Comparison of ENCODE assay signal across 34 cellular contexts in genomic region chr15:45027220-45027619, GRCh38. TPM values are rescaled to one million over a fixed set of nuclear protein-coding genes. Genes with fewer than 3 reads are reported as not detected.
A peak's percentile ranks its signal among the peaks of the same experiment; 100 is the strongest.
DNase-seq lines count a peak whose midpoint lies in the region; ATAC-seq, FAIRE-seq and TF ChIP-seq lines count a peak whose summit lies in the region.
"Had no signal": no experiment of that assay in that cellular context is flagged by ENCODE, and none has a peak within 500 bp of the region (broad histone marks: within the 10 kb centered on the region; RNA-seq: fewer than 3 reads in every experiment).

No MANE protein-coding gene starts in this region.

- H3K36me3 ChIP-seq in SK-N-MC (ENCODE audit: insufficient read depth, low read length) (peaks cover 50% of the 10 kb centered on the region), hepatocyte (replicated peaks; ENCODE audit: insufficient read depth, low read depth) (no peaks in the 10 kb centered on the region), smooth muscle cell (ENCODE audit: low read depth) (no peaks in the 10 kb centered on the region)
- no peaks in the 10 kb centered on the region for H3K36me3 ChIP-seq in CD8-positive, alpha-beta memory T cell (ENCODE audit: insufficient read depth, low read length)
- H3K36me3 ChIP-seq: gastrocnemius medialis, tibial artery, vagina had no signal

- H3K4me1 ChIP-seq in hepatocyte (ENCODE audit: insufficient read depth) (peaks cover 12% of the 10 kb centered on the region), smooth muscle cell (ENCODE audit: low read depth) (no peaks in the 10 kb centered on the region)
- peaks cover 14% of the 10 kb centered on the region for H3K4me1 ChIP-seq in CD8-positive, alpha-beta memory T cell (ENCODE audit: insufficient read depth, low read length)
- H3K4me1 ChIP-seq: gastrocnemius medialis had no signal

- H3K79me2 ChIP-seq in hepatocyte = peaks cover 51% of the 10 kb centered on the region
- H3K79me2 ChIP-seq in smooth muscle cell (ENCODE audit: low read depth) = no peaks in the 10 kb centered on the region

- ATAC-seq in HG02623 (IDR thresholded peaks at IDR 0.05; ENCODE audit: unreplicated experiment) = no peak
- ATAC-seq: body of pancreas, gastrocnemius medialis, left colon, right cardiac atrium had no signal

- CTCF ChIA-PET in activated CD4-positive, alpha-beta memory T cell treated with anti-CD3 and anti-CD28 coated beads for 36 hours (lab: Charles Lee) = interaction anchor here (1.0 kb wide), 1 partner anchor 91 kb away, joined by 3 read pairs; no protein-coding TSS in a partner anchor
- CTCF ChIA-PET in CD8-positive, alpha-beta memory T cell (lab: Charles Lee) = interaction anchor here (1.1 kb wide), 1 partner anchor 448 kb away, joined by 3 read pairs; no protein-coding TSS in a partner anchor

- H3K4me3 Mint-ChIP-seq in activated CD4-positive, alpha-beta memory T cell treated with anti-CD3 and anti-CD28 coated beads for 36 hours = no peak overlapping the region
- peak overlapping the region in 1 of 7 donors; percentile 16 for H3K4me3 Mint-ChIP-seq in CD8-positive, alpha-beta memory T cell
- H3K4me3 Mint-ChIP-seq: activated naive CD4-positive, alpha-beta T cell treated with anti-CD3 and anti-CD28 coated beads for 36 hours; HFFc6; IgD-negative memory B cell; stimulated activated naive CD8-positive, alpha-beta T cell treated with anti-CD3 and anti-CD28 coated beads, Interleukin-15, Interleukin-2, amounts not matched to agents 100 ng/mL and 50 ng/mL, for 24 hours had no signal

- WGBS in hepatocyte (ENCODE audit: low lambda C conversion rate, missing lambda C conversion rate) = 72% methylated on average over 4 of the region's 4 CpGs
- 42% methylated on average over 4 of the region's 4 CpGs for WGBS in smooth muscle cell (ENCODE audit: low lambda C conversion rate)

- H3K4me1 Mint-ChIP-seq in activated CD4-positive, alpha-beta memory T cell treated with anti-CD3 and anti-CD28 coated beads for 36 hours (ENCODE audit: low read depth) = peaks cover 17% of the 10 kb centered on the region
- peaks cover 10 to 20% (median 15%) of the 10 kb centered on the region in 3 donors for H3K4me1 Mint-ChIP-seq in CD8-positive, alpha-beta memory T cell

- H3K9me2 ChIP-seq in hepatocyte (replicated peaks; ENCODE audit: insufficient read depth) = no peaks in the 10 kb centered on the region

- peak overlapping the region; percentile 37 for H3K9ac ChIP-seq in SK-N-MC (ENCODE audit: insufficient read length)
- no peak overlapping the region for H3K9ac ChIP-seq in smooth muscle cell (ENCODE audit: low read depth)
- H3K9ac ChIP-seq: BLaER1 treated with 17β-estradiol and CSF1 and Interleukin-3, amounts not matched to agents 10 nM and 100 nM had no signal

- FAIRE-seq in GM19239 (lab: Jason Lieb, UNC) = peak; percentile 14
- FAIRE-seq: GM12892 had no signal

- no peak for TF ChIP-seq CTCF in hepatocyte (IDR thresholded peaks at IDR 0.05; ENCODE audit: poor library complexity)
- TF ChIP-seq CTCF in smooth muscle cell (IDR thresholded peaks at IDR 0.05; ENCODE audit: borderline replicate concordance, insufficient read depth, poor library complexity, severe bottlenecking) = no peak

- intact Hi-C loops in activated CD4-positive, alpha-beta memory T cell treated with anti-CD3 and anti-CD28 coated beads for 36 hours (cut with micrococcal nuclease) = no loop called here

- H3K27ac ChIP-seq in SK-N-MC = peak overlapping the region; percentile 77
- H3K27ac ChIP-seq in hepatocyte = peak overlapping the region; percentile 6
- H3K27ac ChIP-seq in smooth muscle cell (ENCODE audit: low read depth) = no peak overlapping the region
- H3K27ac ChIP-seq in CD8-positive, alpha-beta memory T cell (ENCODE audit: low read depth, low read length) = no peak overlapping the region
- H3K27ac ChIP-seq: BLaER1 treated with 17β-estradiol and CSF1 and Interleukin-3, amounts not matched to agents 10 nM and 100 nM; body of pancreas; gastrocnemius medialis; spleen; tibial artery; vagina had no signal

- H3K36me3 Mint-ChIP-seq in activated CD4-positive, alpha-beta memory T cell treated with anti-CD3 and anti-CD28 coated beads for 36 hours = peaks cover 10% of the 10 kb centered on the region
- H3K36me3 Mint-ChIP-seq in CD8-positive, alpha-beta memory T cell = peaks cover 3 to 6% (median 4%) of the 10 kb centered on the region in 3 donors

- no peaks in the 10 kb centered on the region for H3K27me3 Mint-ChIP-seq in activated CD4-positive, alpha-beta memory T cell treated with anti-CD3 and anti-CD28 coated beads for 36 hours
- H3K27me3 Mint-ChIP-seq in CD8-positive, alpha-beta memory T cell = no peaks in the 10 kb centered on the region
- H3K27me3 Mint-ChIP-seq: IgD-negative memory B cell; stimulated activated naive CD8-positive, alpha-beta T cell treated with anti-CD3 and anti-CD28 coated beads, Interleukin-15, Interleukin-2, amounts not matched to agents 100 ng/mL and 50 ng/mL, for 24 hours had no signal

- no peaks in the 10 kb centered on the region for H3K27me3 ChIP-seq in hepatocyte
- no peaks in the 10 kb centered on the region for H3K27me3 ChIP-seq in smooth muscle cell (ENCODE audit: low read depth)
- H3K27me3 ChIP-seq in CD8-positive, alpha-beta memory T cell (ENCODE audit: insufficient read depth, low read length, poor library complexity, severe bottlenecking) = no peaks in the 10 kb centered on the region
- H3K27me3 ChIP-seq: BLaER1 treated with 17β-estradiol and CSF1 and Interleukin-3, amounts not matched to agents 10 nM and 100 nM; body of pancreas; gastrocnemius medialis; spleen; tibial artery; vagina had no signal

- no peaks in the 10 kb centered on the region for H3K9me3 Mint-ChIP-seq in activated CD4-positive, alpha-beta memory T cell treated with anti-CD3 and anti-CD28 coated beads for 36 hours
- no peaks in the 10 kb centered on the region for H3K9me3 Mint-ChIP-seq in CD8-positive, alpha-beta memory T cell
- H3K9me3 Mint-ChIP-seq: activated naive CD4-positive, alpha-beta T cell treated with anti-CD3 and anti-CD28 coated beads for 36 hours; HFFc6; IgD-negative memory B cell; stimulated activated naive CD8-positive, alpha-beta T cell treated with anti-CD3 and anti-CD28 coated beads, Interleukin-15, Interleukin-2, amounts not matched to agents 100 ng/mL and 50 ng/mL, for 24 hours had no signal

- no peak overlapping the region for H2AFZ ChIP-seq in hepatocyte
- no peak overlapping the region for H2AFZ ChIP-seq in smooth muscle cell (ENCODE audit: low read depth)

- H3F3A ChIP-seq in smooth muscle cell (ENCODE audit: low read depth) = no peaks in the 10 kb centered on the region

- H3K27ac Mint-ChIP-seq in activated CD4-positive, alpha-beta memory T cell treated with anti-CD3 and anti-CD28 coated beads for 36 hours = no peak overlapping the region
- H3K27ac Mint-ChIP-seq in CD8-positive, alpha-beta memory T cell = no peak overlapping the region
- H3K27ac Mint-ChIP-seq: activated naive CD4-positive, alpha-beta T cell treated with anti-CD3 and anti-CD28 coated beads for 36 hours; HFFc6; IgD-negative memory B cell; stimulated activated naive CD8-positive, alpha-beta T cell treated with anti-CD3 and anti-CD28 coated beads, Interleukin-15, Interleukin-2, amounts not matched to agents 100 ng/mL and 50 ng/mL, for 24 hours had no signal

- H3K4me2 ChIP-seq in hepatocyte (peak overlapping the region; percentile 33), smooth muscle cell (peak overlapping the region; percentile 17)

- H4K20me1 ChIP-seq in hepatocyte (ENCODE audit: insufficient read depth, poor library complexity, severe bottlenecking) (no peaks in the 10 kb centered on the region), smooth muscle cell (ENCODE audit: low read depth) (no peaks in the 10 kb centered on the region)

- H3K9me3 ChIP-seq in SK-N-MC (ENCODE audit: low read depth, low read length) (no peaks in the 10 kb centered on the region), hepatocyte (ENCODE audit: low read depth) (no peaks in the 10 kb centered on the region), smooth muscle cell (replicated peaks; ENCODE audit: low read depth) (no peaks in the 10 kb centered on the region)
- H3K9me3 ChIP-seq in CD8-positive, alpha-beta memory T cell (ENCODE audit: low read length) = no peaks in the 10 kb centered on the region
- H3K9me3 ChIP-seq: body of pancreas, gastrocnemius medialis, spleen, tibial artery, vagina had no signal

- POLR2A ChIA-PET in activated CD4-positive, alpha-beta memory T cell treated with anti-CD3 and anti-CD28 coated beads for 36 hours (lab: Charles Lee) = no interaction called here
- POLR2A ChIA-PET in CD8-positive, alpha-beta memory T cell (lab: Charles Lee) = no interaction called here

- H3K4me3 ChIP-seq in SK-N-MC (peak overlapping the region; percentile 49), hepatocyte (no peak overlapping the region), smooth muscle cell (no peak overlapping the region)
- H3K4me3 ChIP-seq in CD8-positive, alpha-beta memory T cell (ENCODE audit: low read length) = no peak overlapping the region
- H3K4me3 ChIP-seq: body of pancreas, gastrocnemius medialis, spleen, tibial artery, vagina had no signal

- no peak for DNase-seq in GM19239 (ENCODE audit: insufficient read length, low spot score)
- DNase-seq in SK-N-MC (ENCODE audit: low read depth, low spot score) = no peak
- no peak for DNase-seq in hepatocyte (ENCODE audit: low spot score)
- DNase-seq in smooth muscle cell (lab: John Stamatoyannopoulos, UW; ENCODE audit: unreplicated experiment) = no peak
- no peak for DNase-seq in activated CD4-positive, alpha-beta memory T cell treated with anti-CD3 and anti-CD28 coated beads for 36 hours
- DNase-seq in CD8-positive, alpha-beta memory T cell = no peak
- DNase-seq: activated CD4-positive, alpha-beta T cell treated with anti-CD3 and anti-CD28 coated beads, Interleukin-2, amount 50 U/mL, for 48 hours; activated CD4-positive, CD25-positive, alpha-beta regulatory T cell treated with anti-CD3 and anti-CD28 coated beads, Interleukin-2, amount 50 U/mL, for 72 hours; activated CD8-positive, alpha-beta memory T cell treated with anti-CD3 and anti-CD28 coated beads, Interleukin-2, amount 50 U/mL, for 4 hours; activated naive CD4-positive, alpha-beta T cell treated with anti-CD3 and anti-CD28 coated beads for 36 hours; body of pancreas; cerebellar nuclear complex; COR-L47; DMS53; gastrocnemius medialis; GOT3; HFFc6; hippocampal formation; left colon; mammary epithelial cell; NCI-H1092; NCI-H1930; NCI-H510A treated with DMSO at 0.1 percent for 48 hours; posterior cingulate gyrus; right cardiac atrium; spleen; stimulated activated CD4-positive, alpha-beta T cell treated with anti-CD3 and anti-CD28 coated beads, Interleukin-2, amount 100 ng/mL, for 24 hours; tibial artery had no signal

RNA-seq across cellular contexts. Expression of gene SORD, which starts 4.2 kb away (rescaled TPM):
- 112 and 116 TPM in 2 replicates for total RNA-seq in hepatocyte
- polyA plus RNA-seq in hepatocyte = 63.0 and 81.8 TPM in 2 replicates
- total RNA-seq in smooth muscle cell = 13.1 and 26.8 TPM in 2 replicates
- 22.0 and 22.1 TPM in 2 replicates for polyA plus RNA-seq in smooth muscle cell
- 10 to 100 TPM; 14.5 to 15.6 TPM for total RNA-seq in activated CD4-positive, alpha-beta memory T cell treated with anti-CD3 and anti-CD28 coated beads for 36 hours
- 10 to 100 TPM; 23.0 to 23.1 TPM for total RNA-seq in CD8-positive, alpha-beta memory T cell
- 7.8 TPM for polyA plus RNA-seq in CD8-positive, alpha-beta memory T cell

Comparison
In these comparisons a context has a peak if more than half of its experiments do, and no peak if none do; other contexts are left out.
1. H3K27ac ChIP-seq: peak in SK-N-MC (single experiment) and hepatocyte (single experiment); none in smooth muscle cell (single experiment) and CD8-positive, alpha-beta memory T cell (single experiment).